Comparison of ENCODE assay signal across 11 cellular contexts in genomic region chr14:54025661-54026060, GRCh38.
A peak's percentile ranks its signal among the peaks of the same experiment; 100 is the strongest.
DNase-seq lines count a peak whose midpoint lies in the region; TF ChIP-seq lines count a peak whose summit lies in the region.
"Had no signal": no experiment of that assay in that cellular context is flagged by ENCODE, and none has a peak within 500 bp of the region (broad histone marks: within the 10 kb centered on the region; RNA-seq: fewer than 3 reads in every experiment).

No MANE protein-coding gene starts in this region.

- intact Hi-C loops in sigmoid colon (cut with DNase I) = no loop called here

- no peaks in the 10 kb centered on the region for H3K27me3 ChIP-seq in kidney epithelial cell (ENCODE audit: control insufficient read depth, insufficient read depth, low read length)
- no peaks in the 10 kb centered on the region for H3K27me3 ChIP-seq in sigmoid colon

- no peak for TF ChIP-seq POLR2A in sigmoid colon (IDR thresholded peaks at IDR 0.05)

- H3K4me3 ChIP-seq in AG09309 (ENCODE audit: control insufficient read depth, low read depth, low read length) (no peak overlapping the region), kidney epithelial cell (ENCODE audit: low read depth, low read length) (no peak overlapping the region), sigmoid colon (no peak overlapping the region)

- H3K4me1 ChIP-seq in sigmoid colon = no peaks in the 10 kb centered on the region

- peaks cover 0 to 3% (median 0%) of the 10 kb centered on the region in 4 donors for H3K9me3 ChIP-seq in sigmoid colon

- H3K27ac ChIP-seq in VCaP (no peak overlapping the region), sigmoid colon (no peak overlapping the region)

- TF ChIP-seq CTCF in AG09309 (IDR thresholded peaks at IDR 0.05; ENCODE audit: control insufficient read depth, insufficient read depth, low read depth, low read length, missing control alignments) = peak; percentile 47
- TF ChIP-seq CTCF in VCaP (conservative IDR thresholded peaks at IDR 0.05) = peak; percentile 70
- peak; percentile 26 for TF ChIP-seq CTCF in kidney epithelial cell (IDR thresholded peaks at IDR 0.05; ENCODE audit: insufficient read depth, low read length, poor library complexity, severe bottlenecking)
- no peak for TF ChIP-seq CTCF in GM20000 (IDR thresholded peaks at IDR 0.05; ENCODE audit: extremely low read depth, missing control alignments)
- TF ChIP-seq CTCF in sigmoid colon (IDR thresholded peaks at IDR 0.05) = no peak

- H3K36me3 ChIP-seq in kidney epithelial cell (ENCODE audit: control insufficient read depth, insufficient read depth, low read length) (no peaks in the 10 kb centered on the region), sigmoid colon (no peaks in the 10 kb centered on the region)

- DNase-seq in AG09309 (ENCODE audit: low read depth) (peak; percentile 3), HCEC 1CT (peak; percentile 38), kidney epithelial cell (ENCODE audit: low read depth) (no peak), GM20000 (ENCODE audit: low spot score) (no peak), sigmoid colon (no peak), NCI-H526 treated with DMSO at 0.1 percent for 48 hours (lab: John Stamatoyannopoulos, UW) (no peak), DMS153 (lab: John Stamatoyannopoulos, UW) (no peak)
- DNase-seq: activated CD8-positive, alpha-beta memory T cell treated with anti-CD3 and anti-CD28 coated beads, Interleukin-2, amount 50 U/mL, for 48 hours; head of caudate nucleus; stimulated activated CD4-positive, alpha-beta T cell treated with anti-CD3 and anti-CD28 coated beads, Interleukin-15, amount 100 ng/mL, for 24 hours had no signal

- WGBS in sigmoid colon, 2 donors = 16 to 56% methylated on average over 1 of the region's 1 CpG

- TF ChIP-seq EP300 in sigmoid colon (IDR thresholded peaks at IDR 0.05) = no peak

Comparison
In these comparisons a context has a peak if more than half of its experiments do, and no peak if none do; other contexts are left out.
1. DNase-seq: peak in AG09309 (single experiment) and HCEC 1CT (single experiment); none in kidney epithelial cell (single experiment), GM20000 (single experiment), sigmoid colon (single experiment), NCI-H526 treated with DMSO at 0.1 percent for 48 hours (single experiment) and DMS153 (single experiment).
2. CTCF ChIP-seq: peak in AG09309 (single experiment), VCaP (single experiment) and kidney epithelial cell (single experiment); none in GM20000 (single experiment) and sigmoid colon (0 of 4).